ENCODE assay signal across 20 cellular contexts in the genomic region with DNA sequence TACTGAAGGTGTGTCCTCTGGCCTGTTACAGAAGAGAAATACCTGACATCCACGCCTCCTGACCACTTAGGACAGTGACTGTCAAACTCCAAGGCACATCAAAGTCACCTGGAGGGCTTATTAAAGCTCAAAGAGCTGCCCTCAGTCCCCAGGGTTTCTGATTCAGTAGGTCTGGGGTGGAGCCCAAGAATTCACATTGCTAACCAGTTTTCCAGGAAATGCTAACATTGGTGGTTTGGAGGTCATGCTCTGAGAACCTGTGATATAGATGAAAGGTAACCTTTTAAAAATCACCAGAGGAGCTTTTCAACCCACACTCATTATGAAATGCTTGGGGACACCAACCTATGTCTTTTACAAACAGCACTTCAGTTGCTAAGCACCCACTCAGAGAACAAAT.
DNase-seq lines count a peak whose midpoint lies in the region; ATAC-seq lines count a peak whose summit lies in the region.
"Had no signal": no experiment of that assay in that cellular context is flagged by ENCODE, and none has a peak within 500 bp of the region (broad histone marks: within the 10 kb centered on the region; RNA-seq: fewer than 3 reads in every experiment).

No MANE protein-coding gene starts in this region.

- no peak for ATAC-seq in esophagus mucosa
- ATAC-seq: activated CD8-positive, alpha-beta memory T cell treated with anti-CD3 and anti-CD28 coated beads, Interleukin-2, amount 10 ng/mL, durations not matched to agents 7 days and 5 days; K562; Right ventricle myocardium inferior had no signal

- peak; percentile 78 for DNase-seq in DMS53 (lab: John Stamatoyannopoulos, UW)
- DNase-seq in DMS53 treated with DMSO at 0.1 percent for 48 hours (lab: John Stamatoyannopoulos, UW; ENCODE audit: unreplicated experiment): no peak
- peak; percentile 57 for DNase-seq in LoVo (ENCODE audit: low spot score)
- peak; percentile 34 for DNase-seq in astrocyte of the hippocampus (ENCODE audit: low read depth, low spot score)
- DNase-seq in renal cortical epithelial cell (ENCODE audit: low read depth): peak; percentile 92
- DNase-seq in stimulated activated CD4-positive, alpha-beta T cell treated with anti-CD3 and anti-CD28 coated beads, Interleukin-4, amount 100 ng/mL, for 4 hours: no peak
- DNase-seq in NCI-H2081 (lab: John Stamatoyannopoulos, UW): no peak
- DNase-seq: 8988T; activated CD8-positive, alpha-beta memory T cell treated with anti-CD3 and anti-CD28 coated beads, Interleukin-2, amount 10 ng/mL, durations not matched to agents 7 days and 5 days; BE2C; COR-L47; GF-D8; GM23248; islet precursor cell; NCI-H1930; nucleus accumbens; stimulated activated CD8-positive, alpha-beta memory T cell treated with anti-CD3 and anti-CD28 coated beads, Interleukin-4, amount 100 ng/mL, for 48 hours had no signal

Comparison
In these comparisons a context has a peak if more than half of its experiments do, and no peak if none do; other contexts are left out.
1. DNase-seq: peak in DMS53 (single experiment), LoVo (single experiment), astrocyte of the hippocampus (single experiment) and renal cortical epithelial cell (single experiment); none in DMS53 treated with DMSO at 0.1 percent for 48 hours (single experiment), stimulated activated CD4-positive, alpha-beta T cell treated with anti-CD3 and anti-CD28 coated beads, Interleukin-4, amount 100 ng/mL, for 4 hours (0 of 2) and NCI-H2081 (0 of 2).